In genomic region chr6:133410628-133411027, GRCh38 we compare ENCODE assay signal across 31 cellular contexts.
DNase-seq lines count a peak whose midpoint lies in the region; ATAC-seq, FAIRE-seq and TF ChIP-seq lines count a peak whose summit lies in the region.
"Had no signal": no experiment of that assay in that cellular context is flagged by ENCODE, and none has a peak within 500 bp of the region (broad histone marks: within the 10 kb centered on the region; RNA-seq: fewer than 3 reads in every experiment).

No MANE protein-coding gene starts in this region.

- peak overlapping the region; percentile 48 to 53; a peak in 3 of 4 replicates for H3K4me2 ChIP-seq in H1 (ENCODE audit: insufficient read depth in 1 of 2, low read depth in 2 of 2, low read length in 2 of 2)
- no peak overlapping the region for H3K4me2 ChIP-seq in mesendoderm (ENCODE audit: low read length)
- H3K4me2 ChIP-seq: SK-N-SH had no signal

- H2AFZ ChIP-seq in H1 (ENCODE audit: low read length) = no peak overlapping the region

- H3K36me3 Mint-ChIP-seq in type B pancreatic cell = no peaks in the 10 kb centered on the region
- H3K36me3 Mint-ChIP-seq in T-helper 2 cell treated with Interferon-gamma antibody and Interleukin-4, amounts not matched to agents 5 μg/mL and 100 μg/mL, for 36 hours (ENCODE audit: low read depth) = no peaks in the 10 kb centered on the region
- H3K36me3 Mint-ChIP-seq: activated naive CD4-positive, alpha-beta T cell treated with anti-CD3 and anti-CD28 coated beads, Interleukin-2, amount 50 U/mL, for 72 hours; naive thymus-derived CD4-positive, alpha-beta T cell had no signal

- H3K4me3 Mint-ChIP-seq in type B pancreatic cell = peak overlapping the region; percentile 77
- H3K4me3 Mint-ChIP-seq in T-helper 2 cell treated with Interferon-gamma antibody and Interleukin-4, amounts not matched to agents 5 μg/mL and 100 μg/mL, for 36 hours = no peak overlapping the region
- H3K4me3 Mint-ChIP-seq: activated CD8-positive, alpha-beta T cell treated with anti-CD3 and anti-CD28 coated beads for 36 hours; naive thymus-derived CD4-positive, alpha-beta T cell; T-helper 1 cell treated with Interleukin-12 subunit alpha and Interleukin-12 subunit beta and Interleukin-4 antibody, amounts not matched to agents 30 μg/mL and 1 μg/mL, for 36 hours had no signal

- no peaks in the 10 kb centered on the region for H3K27me3 Mint-ChIP-seq in type B pancreatic cell
- no peaks in the 10 kb centered on the region for H3K27me3 Mint-ChIP-seq in T-helper 2 cell treated with Interferon-gamma antibody and Interleukin-4, amounts not matched to agents 5 μg/mL and 100 μg/mL, for 36 hours (ENCODE audit: low read depth)
- H3K27me3 Mint-ChIP-seq: activated CD8-positive, alpha-beta T cell treated with anti-CD3 and anti-CD28 coated beads for 36 hours; naive thymus-derived CD4-positive, alpha-beta T cell had no signal

- H2AK5ac ChIP-seq in H1 (ENCODE audit: low read depth, low read length) (no peak overlapping the region), mesendoderm (ENCODE audit: low read length) (no peak overlapping the region)

- H3K79me1 ChIP-seq in H1 (ENCODE audit: low read depth, low read length) = no peaks in the 10 kb centered on the region
- no peaks in the 10 kb centered on the region for H3K79me1 ChIP-seq in mesendoderm (ENCODE audit: low read length)

- no peaks in the 10 kb centered on the region for H4K20me1 ChIP-seq in H1 (replicated peaks in 1 of 2; ENCODE audit: control insufficient read depth in 1 of 2, insufficient read depth in 2 of 2, low read length in 2 of 2)

- no peak overlapping the region for H2BK20ac ChIP-seq in H1 (ENCODE audit: low read length)

- TF ChIP-seq CTCF in H1 (IDR thresholded peaks at IDR 0.05; ENCODE audit: control extremely low read depth in 1 of 3, insufficient read depth in 1 of 3, low read depth in 1 of 3, low read length in 3 of 3) (no peak), type B pancreatic cell (conservative IDR thresholded peaks at IDR 0.05) (no peak)

- no peak overlapping the region for H2BK15ac ChIP-seq in H1 (ENCODE audit: low read length)
- no peak overlapping the region for H2BK15ac ChIP-seq in mesendoderm (replicated peaks; ENCODE audit: low read depth)

- POLR2A ChIA-PET in HEK293T (lab: Yijun Ruan, JAX) (no interaction called here), H1 (lab: Charles Lee; ENCODE audit: partially characterized antibody) (no interaction called here)

- H3K4me1 ChIP-seq in H1 (replicated peaks in 1 of 4; ENCODE audit: control insufficient read depth in 3 of 4, insufficient read depth in 4 of 4, low read length in 3 of 4) (peaks cover 0 to 8% (median 4%) of the 10 kb centered on the region in 4 experiments; a peak in 1 of 7 replicates), mesendoderm (ENCODE audit: control insufficient read depth, low read depth, low read length) (no peaks in the 10 kb centered on the region)
- H3K4me1 ChIP-seq: Caco-2, left lung, upper lobe of left lung had no signal

- TF ChIP-seq RAD21 in H1 (IDR thresholded peaks at IDR 0.05 in 1 of 2, conservative IDR thresholded peaks at IDR 0.05 in 1 of 2; ENCODE audit: low read depth in 2 of 2, low read length in 2 of 2) = no peak

- no peak overlapping the region for H3K23ac ChIP-seq in H1 (ENCODE audit: insufficient read length)
- no peak overlapping the region for H3K23ac ChIP-seq in mesendoderm (ENCODE audit: low read length)

- H3K36me3 ChIP-seq in H1 (ENCODE audit: control insufficient read depth in 2 of 4, insufficient read depth in 4 of 4, low read length in 3 of 4) = no peaks in the 10 kb centered on the region
- H3K36me3 ChIP-seq in mesendoderm (ENCODE audit: control insufficient read depth, insufficient read depth, low read length) = no peaks in the 10 kb centered on the region
- H3K36me3 ChIP-seq: left lung, MG63, upper lobe of left lung had no signal

- H3K9ac ChIP-seq in H1 (replicated peaks in 1 of 4; ENCODE audit: extremely low read depth in 1 of 4, low read depth in 3 of 4, low read length in 3 of 4) (no peak overlapping the region), mesendoderm (ENCODE audit: low read length) (no peak overlapping the region)
- H3K9ac ChIP-seq: SK-N-SH had no signal

- no peaks in the 10 kb centered on the region for H3K23me2 ChIP-seq in H1 (ENCODE audit: low read depth, low read length)

- H3K27ac Mint-ChIP-seq in type B pancreatic cell = no peak overlapping the region
- no peak overlapping the region for H3K27ac Mint-ChIP-seq in T-helper 2 cell treated with Interferon-gamma antibody and Interleukin-4, amounts not matched to agents 5 μg/mL and 100 μg/mL, for 36 hours
- H3K27ac Mint-ChIP-seq: activated CD8-positive, alpha-beta T cell treated with anti-CD3 and anti-CD28 coated beads for 36 hours; activated naive CD4-positive, alpha-beta T cell treated with anti-CD3 and anti-CD28 coated beads, Interleukin-2, amount 50 U/mL, for 72 hours; naive thymus-derived CD4-positive, alpha-beta T cell; T-helper 1 cell treated with Interleukin-12 subunit alpha and Interleukin-12 subunit beta and Interleukin-4 antibody, amounts not matched to agents 30 μg/mL and 1 μg/mL, for 36 hours had no signal

- H4K8ac ChIP-seq in H1 (ENCODE audit: extremely low read depth, insufficient read depth, low read length) = no peak overlapping the region
- no peak overlapping the region for H4K8ac ChIP-seq in mesendoderm (ENCODE audit: low read depth, low read length)

- peaks cover 18% of the 10 kb centered on the region for H3K4me1 Mint-ChIP-seq in type B pancreatic cell (ENCODE audit: unreplicated experiment)
- H3K4me1 Mint-ChIP-seq in T-helper 2 cell treated with Interferon-gamma antibody and Interleukin-4, amounts not matched to agents 5 μg/mL and 100 μg/mL, for 36 hours (ENCODE audit: low read depth) = no peaks in the 10 kb centered on the region
- H3K4me1 Mint-ChIP-seq: naive thymus-derived CD4-positive, alpha-beta T cell had no signal

- H3K27ac ChIP-seq in H1 (ENCODE audit: low read depth, low read length) = no peak overlapping the region
- peak overlapping the region; percentile 55 for H3K27ac ChIP-seq in mesendoderm (ENCODE audit: low read depth, low read length)
- H3K27ac ChIP-seq: left lung, RWPE1, upper lobe of left lung had no signal

- ATAC-seq in GM21825 (IDR thresholded peaks at IDR 0.05; ENCODE audit: unreplicated experiment) = no peak
- ATAC-seq: activated CD8-positive, alpha-beta T cell treated with anti-CD3 and anti-CD28 coated beads for 36 hours; activated naive CD4-positive, alpha-beta T cell treated with anti-CD3 and anti-CD28 coated beads, Interleukin-2, amount 50 U/mL, for 72 hours; GM12878; K562; left lung; naive thymus-derived CD4-positive, alpha-beta T cell had no signal

- H3K56ac ChIP-seq in H1 (replicated peaks; ENCODE audit: insufficient read length, low read depth, low read length) (no peak overlapping the region), mesendoderm (ENCODE audit: low read length) (peak overlapping the region; percentile 57)

- H2BK5ac ChIP-seq in H1 (ENCODE audit: low read depth, low read length) (no peak overlapping the region), mesendoderm (ENCODE audit: low read length) (no peak overlapping the region)

- H3K4ac ChIP-seq in H1 (replicated peaks; ENCODE audit: insufficient read length, low read depth, low read length) (no peak overlapping the region), mesendoderm (ENCODE audit: low read depth, low read length) (no peak overlapping the region)

- no peaks in the 10 kb centered on the region for H3K9me3 Mint-ChIP-seq in type B pancreatic cell
- no peaks in the 10 kb centered on the region for H3K9me3 Mint-ChIP-seq in T-helper 2 cell treated with Interferon-gamma antibody and Interleukin-4, amounts not matched to agents 5 μg/mL and 100 μg/mL, for 36 hours
- H3K9me3 Mint-ChIP-seq: activated CD8-positive, alpha-beta T cell treated with anti-CD3 and anti-CD28 coated beads for 36 hours; activated naive CD4-positive, alpha-beta T cell treated with anti-CD3 and anti-CD28 coated beads, Interleukin-2, amount 50 U/mL, for 72 hours; naive thymus-derived CD4-positive, alpha-beta T cell; T-helper 1 cell treated with Interleukin-12 subunit alpha and Interleukin-12 subunit beta and Interleukin-4 antibody, amounts not matched to agents 30 μg/mL and 1 μg/mL, for 36 hours had no signal

- no peaks in the 10 kb centered on the region for H3K27me3 ChIP-seq in H1 (replicated peaks in 1 of 4; ENCODE audit: control insufficient read depth in 3 of 4, extremely low read depth in 1 of 4, insufficient read depth in 3 of 4, low read length in 3 of 4)
- no peaks in the 10 kb centered on the region for H3K27me3 ChIP-seq in mesendoderm (ENCODE audit: insufficient read depth, low read length, poor library complexity)
- H3K27me3 ChIP-seq: left lung, MG63, upper lobe of left lung had no signal

- no peak for TF ChIP-seq POLR2A in H1 (IDR thresholded peaks at IDR 0.05; ENCODE audit: control extremely low read depth in 1 of 2, low read depth in 2 of 2, low read length in 2 of 2)

- H2BK120ac ChIP-seq in H1 (replicated peaks; ENCODE audit: low read depth, low read length) = no peak overlapping the region
- no peak overlapping the region for H2BK120ac ChIP-seq in mesendoderm (ENCODE audit: low read depth, low read length)

- H4K91ac ChIP-seq in H1 (replicated peaks; ENCODE audit: insufficient read length, low read length) = no peak overlapping the region

- no peak for FAIRE-seq in H1 (lab: Jason Lieb, UNC)
- FAIRE-seq: bronchial epithelial cell, GM12878, K562 had no signal

- H3K4me3 ChIP-seq in H1 (ENCODE audit: extremely low read depth in 1 of 4, insufficient read depth in 2 of 4, low read depth in 3 of 4, low read length in 4 of 4) = peak overlapping the region in 1 of 4 experiments; percentile 38; a peak in 1 of 8 replicates
- H3K4me3 ChIP-seq in mesendoderm (ENCODE audit: low read length) = no peak overlapping the region
- H3K4me3 ChIP-seq: GM12878, K562, left lung, MG63, upper lobe of left lung had no signal

- TF ChIP-seq EP300 in H1 (IDR thresholded peaks at IDR 0.05; ENCODE audit: borderline replicate concordance in 1 of 2, low read depth in 2 of 2, low read length in 2 of 2) = no peak

- H3K18ac ChIP-seq in H1 (ENCODE audit: extremely low read depth, low read length) (no peak overlapping the region), mesendoderm (ENCODE audit: low read length) (peak overlapping the region; percentile 92)

- H3K14ac ChIP-seq in H1 (ENCODE audit: insufficient read length) = no peak overlapping the region

- H4K5ac ChIP-seq in H1 (ENCODE audit: insufficient read length, low read depth, low read length) (no peak overlapping the region), mesendoderm (ENCODE audit: low read length) (no peak overlapping the region)

- CTCF ChIA-PET in HEK293T (lab: Yijun Ruan, JAX) = no interaction called here
- CTCF ChIA-PET in H1 (lab: Charles Lee; ENCODE audit: partially characterized antibody) = no interaction called here

- H3K9me3 ChIP-seq in H1 (ENCODE audit: insufficient read depth in 2 of 2, low read depth in 1 of 2, low read length in 1 of 2) = no peaks in the 10 kb centered on the region
- H3K9me3 ChIP-seq: Caco-2, left lung, MG63, SK-N-SH, upper lobe of left lung had no signal

- H3K79me2 ChIP-seq in H1 (ENCODE audit: control insufficient read depth in 1 of 2, insufficient read depth in 2 of 2, low read length in 2 of 2) = no peaks in the 10 kb centered on the region
- no peaks in the 10 kb centered on the region for H3K79me2 ChIP-seq in mesendoderm (ENCODE audit: control insufficient read depth, insufficient read depth, low read length)

- no peak overlapping the region for H2BK12ac ChIP-seq in H1 (ENCODE audit: low read depth, low read length)

- DNase-seq in HEK293T (ENCODE audit: extremely low spot score) (peak; percentile 34), H1 (ENCODE audit: low read depth in 1 of 2, low spot score in 2 of 2) (peak in 1 of 2 experiments; percentile 50), mesendoderm (peak; percentile 95), type B pancreatic cell (ENCODE audit: extremely low spot score, unreplicated experiment) (no peak), DMS 273 treated with DMSO at 0.1 percent for 48 hours (lab: John Stamatoyannopoulos, UW) (no peak)
- DNase-seq in T-helper 2 cell treated with Interferon-gamma antibody and Interleukin-4, amounts not matched to agents 5 μg/mL and 100 μg/mL, for 36 hours (ENCODE audit: low spot score) = no peak
- DNase-seq: activated CD4-positive, CD25-positive, alpha-beta regulatory T cell treated with anti-CD3 and anti-CD28 coated beads, Interleukin-2, amount 50 U/mL, for 72 hours; activated CD8-positive, alpha-beta T cell treated with anti-CD3 and anti-CD28 coated beads for 36 hours; C1 segment of cervical spinal cord; Caco-2; DND-41; effector memory CD4-positive, alpha-beta T cell; erythroblast; glutamatergic neuron; left lung; MG63; midbrain; naive thymus-derived CD4-positive, alpha-beta T cell; NCI-H1105 treated with DMSO at 0.1 percent for 48 hours; NCI-H2029 treated with DMSO at 0.1 percent for 48 hours; NCI-H345; SK-N-SH; stimulated activated CD4-positive, alpha-beta T cell treated with anti-CD3 and anti-CD28 coated beads, Interleukin-2, amount 100 ng/mL, for 48 hours; upper lobe of left lung had no signal

- 23% methylated on average over 3 of the region's 3 CpGs; no CpG with 5 or more reads in 1 of the 2 experiments for WGBS in H1 (ENCODE audit: extremely low coverage in 1 of 2, insufficient coverage in 1 of 2, insufficient read length in 1 of 2, insufficient replicate concordance in 2 of 2, low coverage in 1 of 2, low lambda C conversion rate in 2 of 2, missing lambda C conversion rate in 1 of 2), 2 experiments
- no CpG with 5 or more reads among the region's 3 CpGs for WGBS in mesendoderm (ENCODE audit: extremely low coverage, insufficient coverage, low lambda C conversion rate)

Comparison
In these comparisons a context has a peak if more than half of its experiments do, and no peak if none do; other contexts are left out.
1. DNase-seq: peak in HEK293T (single experiment) and mesendoderm (single experiment); none in type B pancreatic cell (single experiment), T-helper 2 cell treated with Interferon-gamma antibody and Interleukin-4, amounts not matched to agents 5 μg/mL and 100 μg/mL, for 36 hours (single experiment) and DMS 273 treated with DMSO at 0.1 percent for 48 hours (single experiment).